ENCODE assay signal across 23 cellular contexts in genomic region chr2:42516418-42516817, GRCh38. TPM values are rescaled to one million over a fixed set of nuclear protein-coding genes. Genes with fewer than 3 reads are reported as not detected.
DNase-seq lines count a peak whose midpoint lies in the region; ATAC-seq and TF ChIP-seq lines count a peak whose summit lies in the region.
"Had no signal": no experiment of that assay in that cellular context is flagged by ENCODE, and none has a peak within 500 bp of the region (broad histone marks: within the 10 kb centered on the region; RNA-seq: fewer than 3 reads in every experiment).

No MANE protein-coding gene starts in this region.

- H2BK120ac ChIP-seq in H9 (ENCODE audit: low read depth, low read length, poor library complexity, severe bottlenecking) = no peak overlapping the region

- H3K9me3 Mint-ChIP-seq in H9 = no peaks in the 10 kb centered on the region
- no peaks in the 10 kb centered on the region for H3K9me3 Mint-ChIP-seq in stimulated activated naive B cell treated with anti-CD40 and anti-IgM and Interleukin-4, amounts not matched to agents 10 μg/mL and 1 μg/mL and 100 μg/mL, for 72 hours
- H3K9me3 Mint-ChIP-seq: CD4-positive, alpha-beta T cell; HFFc6 had no signal

- no CpG with 5 or more reads among the region's 3 CpGs for WGBS in H9 (ENCODE audit: extremely low coverage, insufficient read length, low lambda C conversion rate)

- H3K23me2 ChIP-seq in H9 (ENCODE audit: insufficient read length, low read depth, low read length, poor library complexity, severe bottlenecking) = no peaks in the 10 kb centered on the region

- H3K9ac ChIP-seq in H9 (ENCODE audit: extremely low read depth, insufficient read length, low read length) = no peak overlapping the region
- H3K9ac ChIP-seq: BLaER1 treated with 17β-estradiol and CSF1 and Interleukin-3, amounts not matched to agents 10 nM and 100 nM; GM23248 had no signal

- H4K20me1 ChIP-seq in H9 (ENCODE audit: control insufficient read depth, insufficient read depth, insufficient read length) = no peaks in the 10 kb centered on the region
- H4K20me1 ChIP-seq: BLaER1 treated with 17β-estradiol and CSF1 and Interleukin-3, amounts not matched to agents 10 nM and 100 nM had no signal

- ATAC-seq in mucosa of descending colon = peak; percentile 64
- ATAC-seq in HG02623 (IDR thresholded peaks at IDR 0.05; ENCODE audit: unreplicated experiment) = no peak
- ATAC-seq in stimulated activated naive B cell treated with anti-CD40 and anti-IgM and Interleukin-4, amounts not matched to agents 10 μg/mL and 1 μg/mL and 100 μg/mL, for 72 hours (replicated peaks) = no peak
- ATAC-seq: A549 had no signal

- H3K18ac ChIP-seq in H9 (ENCODE audit: insufficient read length, low read depth, low read length) = no peak overlapping the region

- H3K56ac ChIP-seq in H9 (ENCODE audit: insufficient read length, low read depth, low read length) = no peak overlapping the region

- H3K14ac ChIP-seq in H9 (ENCODE audit: insufficient read depth, low read length) = no peak overlapping the region

- no peaks in the 10 kb centered on the region for H3K79me1 ChIP-seq in H9 (ENCODE audit: insufficient read depth, low read depth, low read length, poor library complexity, severe bottlenecking)

- TF ChIP-seq CTCF in H9 (conservative IDR thresholded peaks at IDR 0.05) = no peak
- no peak for TF ChIP-seq CTCF in mucosa of descending colon (IDR thresholded peaks at IDR 0.05)
- TF ChIP-seq CTCF in left ventricle myocardium inferior (IDR thresholded peaks at IDR 0.05; ENCODE audit: borderline replicate concordance) = no peak

- no peaks in the 10 kb centered on the region for H3K27me3 Mint-ChIP-seq in H9 (ENCODE audit: low read depth)
- H3K27me3 Mint-ChIP-seq in stimulated activated naive B cell treated with anti-CD40 and anti-IgM and Interleukin-4, amounts not matched to agents 10 μg/mL and 1 μg/mL and 100 μg/mL, for 72 hours = peaks cover 5 to 7% of the 10 kb centered on the region in 2 donors
- H3K27me3 Mint-ChIP-seq: CD4-positive, alpha-beta T cell had no signal

- H3K4me3 ChIP-seq in mucosa of descending colon (no peak overlapping the region), left ventricle myocardium inferior (no peak overlapping the region)
- H3K4me3 ChIP-seq: A549; BLaER1 treated with 17β-estradiol and CSF1 and Interleukin-3, amounts not matched to agents 10 nM and 100 nM; GM23248; HAP-1 had no signal

- H3K27me3 ChIP-seq in H9 (ENCODE audit: insufficient read depth, low read length) (no peaks in the 10 kb centered on the region), left ventricle myocardium inferior (ENCODE audit: low read depth) (no peaks in the 10 kb centered on the region)
- H3K27me3 ChIP-seq: BE2C; BLaER1 treated with 17β-estradiol and CSF1 and Interleukin-3, amounts not matched to agents 10 nM and 100 nM had no signal

- no peaks in the 10 kb centered on the region for H3K9me3 ChIP-seq in H9 (ENCODE audit: control insufficient read depth, low read depth, low read length)
- no peaks in the 10 kb centered on the region for H3K9me3 ChIP-seq in mucosa of descending colon
- H3K9me3 ChIP-seq in left ventricle myocardium inferior (replicated peaks) = no peaks in the 10 kb centered on the region
- H3K9me3 ChIP-seq: A549; BE2C; BLaER1 treated with 17β-estradiol and CSF1 and Interleukin-3, amounts not matched to agents 10 nM and 100 nM; HAP-1 had no signal

- H3K4me2 ChIP-seq in H9 (ENCODE audit: insufficient read depth, insufficient read length, low read length) = no peak overlapping the region
- H3K4me2 ChIP-seq: A549; BLaER1 treated with 17β-estradiol and CSF1 and Interleukin-3, amounts not matched to agents 10 nM and 100 nM had no signal

- no peak overlapping the region for H4K8ac ChIP-seq in H9 (replicated peaks; ENCODE audit: insufficient read length, low read depth, low read length)

- intact Hi-C loops in mucosa of descending colon (cut with DNase I, micrococcal nuclease) = no loop called here
- intact Hi-C loops in left ventricle myocardium inferior (cut with micrococcal nuclease) = no loop called here

- no peak overlapping the region for H2BK12ac ChIP-seq in H9 (ENCODE audit: insufficient read length, low read depth, low read length)

- H2BK15ac ChIP-seq in H9 (ENCODE audit: low read depth, low read length) = no peak overlapping the region

- H3K4me1 ChIP-seq in H9 (ENCODE audit: insufficient read depth, low read length) (no peaks in the 10 kb centered on the region; the same call in 1 of the 2 replicates), mucosa of descending colon (ENCODE audit: low read depth) (no peaks in the 10 kb centered on the region), left ventricle myocardium inferior (no peaks in the 10 kb centered on the region)
- H3K4me1 ChIP-seq: A549 had no signal

- no peak overlapping the region for H3K4ac ChIP-seq in H9 (ENCODE audit: low read depth, low read length)

- peaks cover 13 to 16% of the 10 kb centered on the region in 2 experiments for H3K4me1 Mint-ChIP-seq in H9
- H3K4me1 Mint-ChIP-seq in stimulated activated naive B cell treated with anti-CD40 and anti-IgM and Interleukin-4, amounts not matched to agents 10 μg/mL and 1 μg/mL and 100 μg/mL, for 72 hours = no peaks in the 10 kb centered on the region

- H3K36me3 ChIP-seq in mucosa of descending colon (ENCODE audit: low read depth) (no peaks in the 10 kb centered on the region), left ventricle myocardium inferior (no peaks in the 10 kb centered on the region)
- H3K36me3 ChIP-seq: BE2C; BLaER1 treated with 17β-estradiol and CSF1 and Interleukin-3, amounts not matched to agents 10 nM and 100 nM; HAP-1 had no signal

- DNase-seq in H9 = no peak
- DNase-seq in NCI-H526 treated with DMSO at 0.1 percent for 48 hours (lab: John Stamatoyannopoulos, UW) = peak; percentile 81
- DNase-seq in mucosa of descending colon = peak in 1 of 3 donors; percentile 41
- no peak for DNase-seq in stimulated activated naive B cell treated with anti-CD40 and anti-IgM and Interleukin-4, amounts not matched to agents 10 μg/mL and 1 μg/mL and 100 μg/mL, for 72 hours
- no peak for DNase-seq in left ventricle myocardium inferior
- no peak for DNase-seq in nucleus accumbens (lab: John Stamatoyannopoulos, UW)
- DNase-seq: 8988T; ACHN; AML-193; BE2C; Calu3; CD4-positive, alpha-beta T cell; COR-L47; DMS53; DMS79 treated with DMSO at 0.1 percent for 48 hours; GF-D8; GM23248; HFFc6 had no signal

- H3K4me3 Mint-ChIP-seq in H9 = no peak overlapping the region
- H3K4me3 Mint-ChIP-seq in stimulated activated naive B cell treated with anti-CD40 and anti-IgM and Interleukin-4, amounts not matched to agents 10 μg/mL and 1 μg/mL and 100 μg/mL, for 72 hours = no peak overlapping the region
- H3K4me3 Mint-ChIP-seq: CD14-positive monocyte; CD4-positive, alpha-beta T cell; HFFc6 had no signal

- H3K36me3 Mint-ChIP-seq in H9 (ENCODE audit: insufficient read depth in 1 of 3, low read depth in 3 of 3) = peaks cover 0 to 4% (median 2%) of the 10 kb centered on the region in 3 experiments; a peak in 3 of 7 replicates
- no peaks in the 10 kb centered on the region for H3K36me3 Mint-ChIP-seq in stimulated activated naive B cell treated with anti-CD40 and anti-IgM and Interleukin-4, amounts not matched to agents 10 μg/mL and 1 μg/mL and 100 μg/mL, for 72 hours
- H3K36me3 Mint-ChIP-seq: CD14-positive monocyte had no signal

- H2BK5ac ChIP-seq in H9 (ENCODE audit: insufficient read length, low read length) = no peak overlapping the region

- no peak overlapping the region for H2BK20ac ChIP-seq in H9 (ENCODE audit: low read depth, low read length, poor library complexity, severe bottlenecking)

- H3K27ac ChIP-seq in H9 (ENCODE audit: insufficient read length, low read depth, low read length) (no peak overlapping the region), left ventricle myocardium inferior (replicated peaks) (no peak overlapping the region)
- H3K27ac ChIP-seq: A549; BLaER1 treated with 17β-estradiol and CSF1 and Interleukin-3, amounts not matched to agents 10 nM and 100 nM; GM23248 had no signal

- no peak overlapping the region for H2AK5ac ChIP-seq in H9 (ENCODE audit: insufficient read length, low read length)

- H3T11ph ChIP-seq in H9 (ENCODE audit: low read length) = no peak overlapping the region

- H4K91ac ChIP-seq in H9 (ENCODE audit: insufficient read length, low read depth, low read length) = no peak overlapping the region

- H3K27ac Mint-ChIP-seq in H9 = peak overlapping the region in 2 of 3 experiments; percentile 13 to 62; a peak in 3 of 7 replicates
- H3K27ac Mint-ChIP-seq in stimulated activated naive B cell treated with anti-CD40 and anti-IgM and Interleukin-4, amounts not matched to agents 10 μg/mL and 1 μg/mL and 100 μg/mL, for 72 hours = no peak overlapping the region
- H3K27ac Mint-ChIP-seq: CD4-positive, alpha-beta T cell; HFFc6 had no signal

- no peak overlapping the region for H2AFZ ChIP-seq in H9 (ENCODE audit: low read length)
- H2AFZ ChIP-seq: GM23248 had no signal

- no peaks in the 10 kb centered on the region for H3K79me2 ChIP-seq in H9 (ENCODE audit: insufficient read depth, low read length)

- H4K5ac ChIP-seq in H9 (ENCODE audit: insufficient read length, low read depth, low read length) = no peak overlapping the region

- H3K23ac ChIP-seq in H9 (ENCODE audit: insufficient read length, low read depth, low read length) = no peak overlapping the region

RNA-seq across cellular contexts. Expression of gene KCNG3, which starts 22.6 kb away (rescaled TPM):
- total RNA-seq in H9 (2021) (16.5 and 17.0 TPM in 2 replicates), mucosa of descending colon (1 to 10 TPM; 2.6 to 5.0 (median 3.2) TPM), left ventricle myocardium inferior (not detected)
- total RNA-seq: GM23248, HFFc6 had no signal

RNA-seq across cellular contexts. Expression of gene MTA3, which starts 52.0 kb away (rescaled TPM):
- total RNA-seq in H9 (2021) (236 and 253 TPM in 2 replicates), mucosa of descending colon (10 to 100 TPM; 44.8 to 58.9 (median 52.8) TPM), left ventricle myocardium inferior (18.1 TPM)
